In genomic region chr15:66388057-66388363, GRCh38 we compare ENCODE assay signal across 8 cellular contexts. TPM values are rescaled to one million over a fixed set of nuclear protein-coding genes. Genes with fewer than 3 reads are reported as not detected.
DNase-seq lines count a peak whose midpoint lies in the region; ATAC-seq and TF ChIP-seq lines count a peak whose summit lies in the region.

No MANE protein-coding gene starts in this region.

- in situ Hi-C loops in IMR-90 (cut with MboI; ENCODE audit: low sequenced_read_pairs), result loop anchor here (5.0 kb wide), 1 partner anchor 104 kb away; no protein-coding TSS in a partner anchor

- no peak overlapping the region; the same call in 1 of the 2 replicates for H4K91ac ChIP-seq in IMR-90 (ENCODE audit: insufficient read depth, low read depth, low read length)

- no peak for TF ChIP-seq RAD21 in IMR-90 (IDR thresholded peaks at IDR 0.05; ENCODE audit: low read length)

- no peak overlapping the region for H4K5ac ChIP-seq in IMR-90 (ENCODE audit: low read depth, low read length)

- no peak for DNase-seq in IMR-90
- DNase-seq in cardiac fibroblast (ENCODE audit: low read depth in 2 of 2), result no peak
- DNase-seq in cortex of kidney (lab: John Stamatoyannopoulos, UW), result no peak
- no peak for DNase-seq in stimulated activated CD4-positive, alpha-beta T cell treated with anti-CD3 and anti-CD28 coated beads, Interleukin-1b, Interleukin-23, amount 100 ng/mL, for 48 hours
- DNase-seq in UCSD-AML1 (lab: John Stamatoyannopoulos, UW; ENCODE audit: unreplicated experiment), result no peak
- DNase-seq in DMS114 treated with DMSO at 0.1 percent for 48 hours (lab: John Stamatoyannopoulos, UW; ENCODE audit: unreplicated experiment), result no peak

- intact Hi-C loops in IMR-90 (cut with micrococcal nuclease), result no loop called here

- peak overlapping the region; percentile 82 for H3K27ac ChIP-seq in ACC112 (ENCODE audit: low read depth, low read length)
- H3K27ac ChIP-seq in IMR-90 (ENCODE audit: insufficient read depth, low read length), result peak overlapping the region; percentile 11
- peak overlapping the region; percentile 78 for H3K27ac ChIP-seq in muscle layer of duodenum (ENCODE audit: low read length)

- 0 out of 2 replicates have a peak overlapping the region, but pooled peaks have one; percentile 93 for H3K56ac ChIP-seq in IMR-90 (ENCODE audit: extremely low read depth, insufficient read depth, low read length)

- H2AFZ ChIP-seq in ACC112 (ENCODE audit: low read length, unreplicated experiment) (no peak overlapping the region), IMR-90 (replicated peaks; ENCODE audit: low read length, poor library complexity) (no peak overlapping the region)

- peaks cover 71% of the 10 kb centered on the region for H3K79me2 ChIP-seq in ACC112 (ENCODE audit: control insufficient read depth, insufficient read depth, low read length, unreplicated experiment)

- H3K4me1 ChIP-seq in ACC112 (ENCODE audit: control insufficient read depth, insufficient read depth, low read length, unreplicated experiment), result peaks cover 36% of the 10 kb centered on the region
- peaks cover 6% of the 10 kb centered on the region for H3K4me1 ChIP-seq in IMR-90 (ENCODE audit: control insufficient read depth, insufficient read depth, low read length)
- H3K4me1 ChIP-seq in muscle layer of duodenum (ENCODE audit: control insufficient read depth in 1 of 2, insufficient read depth in 2 of 2, low read length in 2 of 2), result peaks cover 5 to 21% of the 10 kb centered on the region in 2 donors

- CTCF ChIA-PET in IMR-90 (lab: Yijun Ruan, JAX), result interaction anchor here (2.4 kb wide), 1 partner anchor 110 kb away, joined by 10 read pairs; the partner anchor contains the start of gene SNAPC5

- dilution Hi-C loops in IMR-90 (cut with HindIII; ENCODE audit: low sequenced_read_pairs, unreplicated experiment), result no loop called here

- no peak for TF ChIP-seq POLR2A in IMR-90 (IDR thresholded peaks at IDR 0.05; ENCODE audit: low read depth, low read length)

- H3K14ac ChIP-seq in IMR-90 (replicated peaks; ENCODE audit: low read depth, low read length), result peak overlapping the region; percentile 93

- H3K9me1 ChIP-seq in IMR-90 (ENCODE audit: insufficient read depth, low read length), result peaks cover 9% of the 10 kb centered on the region

- BruUV-seq in IMR-90 (replicated peaks; lab: Mats Ljungman, UMichigan), result no TSS peak

- no peak overlapping the region for H4K8ac ChIP-seq in IMR-90 (ENCODE audit: low read depth in 2 of 2, low read length in 2 of 2)

- H3K23ac ChIP-seq in IMR-90 (ENCODE audit: low read depth, low read length), result peak overlapping the region; percentile 95

- no peak overlapping the region; the same call in 1 of the 2 replicates for H2AK5ac ChIP-seq in IMR-90 (ENCODE audit: low read depth, low read length)

- POLR2A ChIA-PET in IMR-90 (lab: Charles Lee; ENCODE audit: unreplicated experiment), result no interaction called here

- no peak overlapping the region for H3K18ac ChIP-seq in IMR-90 (ENCODE audit: low read depth, low read length)

- H3K27me3 ChIP-seq in ACC112 (ENCODE audit: insufficient read depth, low read length) (no peaks in the 10 kb centered on the region), IMR-90 (ENCODE audit: control insufficient read depth, insufficient read depth, low read length) (no peaks in the 10 kb centered on the region), muscle layer of duodenum (ENCODE audit: low read depth, low read length) (no peaks in the 10 kb centered on the region)

- H3K4me3 ChIP-seq in ACC112 (ENCODE audit: low read depth, low read length) (peak overlapping the region; percentile 97), IMR-90 (ENCODE audit: insufficient read depth, low read depth, low read length) (peak overlapping the region; percentile 79), cardiac fibroblast (replicated peaks in 1 of 2; ENCODE audit: low read depth in 2 of 2, low read length in 2 of 2) (peak overlapping the region; percentile 81 to 87), muscle layer of duodenum (ENCODE audit: low read depth in 1 of 2, low read length in 2 of 2) (peak overlapping the region; percentile 79 to 84)

- WGBS in IMR-90 (ENCODE audit: extremely low coverage in 2 of 2, insufficient read length in 1 of 2), 2 experiments, result no CpG with 5 or more reads among the region's 3 CpGs

- peak overlapping the region; percentile 56 for H2AK9ac ChIP-seq in IMR-90 (replicated peaks; ENCODE audit: low read depth, low read length, poor library complexity)

- TF ChIP-seq CTCF in IMR-90 (conservative IDR thresholded peaks at IDR 0.05; ENCODE audit: low read depth, low read length) (no peak), cardiac fibroblast (IDR thresholded peaks at IDR 0.05; ENCODE audit: low read depth, low read length) (no peak)

- peak overlapping the region; percentile 73; the same call in 1 of the 2 replicates for H3K4ac ChIP-seq in IMR-90 (ENCODE audit: low read depth, low read length)

- peaks cover 51% of the 10 kb centered on the region for H4K20me1 ChIP-seq in IMR-90 (ENCODE audit: insufficient read depth, low read length)

- peaks cover 9 to 51% of the 10 kb centered on the region in 2 experiments for H3K79me1 ChIP-seq in IMR-90 (ENCODE audit: low read depth in 1 of 2, low read length in 2 of 2)

- no peak overlapping the region for H2BK15ac ChIP-seq in IMR-90 (ENCODE audit: low read depth, low read length)

- no peak for ATAC-seq in IMR-90 (ENCODE audit: low read depth)

- peak overlapping the region; percentile 81 for H3K9ac ChIP-seq in IMR-90 (ENCODE audit: low read depth, low read length)

- no peak overlapping the region for H2BK120ac ChIP-seq in IMR-90 (ENCODE audit: low read depth, low read length)

- H3K9me3 ChIP-seq in IMR-90 (ENCODE audit: control insufficient read depth, insufficient read depth, low read length) (no peaks in the 10 kb centered on the region), muscle layer of duodenum (ENCODE audit: control insufficient read depth in 1 of 2, low read length in 2 of 2) (no peaks in the 10 kb centered on the region)

- peak overlapping the region; percentile 89 for H3K4me2 ChIP-seq in IMR-90 (ENCODE audit: low read depth, low read length)

- H2BK5ac ChIP-seq in IMR-90 (ENCODE audit: low read depth, low read length, poor library complexity, severe bottlenecking), result peak overlapping the region; percentile 69

- 0 out of 2 replicates have a peak, but pooled peaks cover 4% of the 10 kb centered on the region for H3K36me3 ChIP-seq in ACC112 (ENCODE audit: insufficient read depth, low read length)
- peaks cover 2% of the 10 kb centered on the region; the same call in 1 of the 2 replicates for H3K36me3 ChIP-seq in IMR-90 (ENCODE audit: control insufficient read depth, insufficient read depth, low read length)
- H3K36me3 ChIP-seq in muscle layer of duodenum (ENCODE audit: control insufficient read depth in 1 of 2, insufficient read depth in 2 of 2, low read length in 2 of 2), result no peaks in the 10 kb centered on the region

- H2BK20ac ChIP-seq in IMR-90 (ENCODE audit: low read depth, low read length), result no peak overlapping the region

TF ChIP-seq in IMR-90, 13 proteins besides CTCF, POLR2A, EP300 and RAD21:
- TF ChIP-seq CEBPB (IDR thresholded peaks at IDR 0.05; ENCODE audit: low read depth, low read length) (no peak), RCOR1 (IDR thresholded peaks at IDR 0.05; ENCODE audit: insufficient replicate concordance, low read length) (no peak), CHD1 (IDR thresholded peaks at IDR 0.05; ENCODE audit: low read depth, low read length) (no peak), FOS (IDR thresholded peaks at IDR 0.05; ENCODE audit: low read depth, low read length) (no peak), BHLHE40 (IDR thresholded peaks at IDR 0.05; ENCODE audit: low read depth, low read length) (no peak), MAZ (IDR thresholded peaks at IDR 0.05; ENCODE audit: borderline replicate concordance, low read depth, low read length) (no peak), MAFK (IDR thresholded peaks at IDR 0.05; ENCODE audit: low read depth, low read length) (no peak), USF2 (IDR thresholded peaks at IDR 0.05; ENCODE audit: low read depth, low read length) (no peak), SMC3 (IDR thresholded peaks at IDR 0.05; ENCODE audit: low read depth, low read length) (no peak), NFE2L2 (IDR thresholded peaks at IDR 0.05; ENCODE audit: low read depth, low read length) (no peak), ELK1 (IDR thresholded peaks at IDR 0.05; ENCODE audit: borderline replicate concordance, low read depth, low read length) (no peak)

RNA-seq across cellular contexts. Expression of gene MAP2K1, which starts 1.3 kb away (rescaled TPM):
- 37.8 and 58.9 TPM in 2 replicates for total RNA-seq in IMR-90 (2012; rRNA removed)
- polyA plus RNA-seq in IMR-90 (2012; rRNA removed), result 33.3 and 34.7 TPM in 2 replicates
- polyA plus RNA-seq in IMR-90 (2012; cell fraction: cytosol; rRNA removed), result 18.9 and 28.3 TPM in 2 replicates
- polyA plus RNA-seq in IMR-90 (2012; cell fraction: nucleus; rRNA removed; ENCODE audit: low replicate concordance), result 9.2 and 28.3 TPM in 2 replicates

RNA-seq across cellular contexts. Expression of gene TIPIN, which starts 31.5 kb away (rescaled TPM):
- 7.3 and 15.0 TPM in 2 replicates for total RNA-seq in IMR-90 (2012; rRNA removed)
- polyA plus RNA-seq in IMR-90 (2012; rRNA removed), result 6.3 and 6.9 TPM in 2 replicates
- polyA plus RNA-seq in IMR-90 (2012; cell fraction: cytosol; rRNA removed), result 0.89 and 1.9 TPM in 2 replicates
- polyA plus RNA-seq in IMR-90 (2012; cell fraction: nucleus; rRNA removed; ENCODE audit: low replicate concordance), result 0.44 and 2.3 TPM in 2 replicates

Comparison
In these comparisons a context has a peak if more than half of its experiments do, and no peak if none do; other contexts are left out.
1. H3K27ac ChIP-seq: peak in every context shown above with its lines; median percentile 82 in ACC112; 78 in muscle layer of duodenum; 11 in IMR-90.